24 cellular contexts compared by ENCODE assay signal in the genomic region with DNA sequence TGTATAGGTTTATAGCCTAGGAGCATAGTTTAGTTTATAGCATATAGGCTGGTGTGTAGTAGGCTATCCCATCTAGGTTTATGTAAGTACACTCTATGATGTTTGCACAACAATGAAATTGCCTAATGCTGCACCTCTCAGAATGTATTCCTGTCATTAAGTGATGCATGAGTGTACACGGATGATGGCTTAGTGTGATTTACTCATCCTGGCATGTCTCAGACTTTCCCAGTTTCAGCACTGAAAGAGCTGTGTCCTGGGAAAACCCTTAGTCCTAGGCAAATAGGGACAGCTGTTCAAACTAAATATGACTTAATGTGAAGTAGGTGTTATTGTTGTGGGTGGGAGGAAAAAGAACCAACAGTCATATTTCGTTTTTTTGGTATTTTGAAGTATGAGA.
DNase-seq lines count a peak whose midpoint lies in the region; ATAC-seq and TF ChIP-seq lines count a peak whose summit lies in the region.
"Had no signal": no experiment of that assay in that cellular context is flagged by ENCODE, and none has a peak within 500 bp of the region (broad histone marks: within the 10 kb centered on the region; RNA-seq: fewer than 3 reads in every experiment).

No MANE protein-coding gene starts in this region.

- H3K4me1 ChIP-seq in breast epithelium (no peaks in the 10 kb centered on the region), upper lobe of left lung (no peaks in the 10 kb centered on the region)
- H3K4me1 ChIP-seq: esophagus muscularis mucosa, upper lobe of right lung had no signal

- H3K27ac ChIP-seq in breast epithelium = no peak overlapping the region
- H3K27ac ChIP-seq in upper lobe of left lung = no peak overlapping the region
- H3K27ac ChIP-seq: esophagus muscularis mucosa, neural progenitor cell, PC-9, upper lobe of right lung had no signal

- no peaks in the 10 kb centered on the region for H3K36me3 Mint-ChIP-seq in MCF 10A (ENCODE audit: insufficient read depth, unreplicated experiment)
- H3K36me3 Mint-ChIP-seq: brain; CD4-positive, alpha-beta memory T cell; neural progenitor cell had no signal

- no peaks in the 10 kb centered on the region for H3K27me3 Mint-ChIP-seq in MCF 10A (ENCODE audit: insufficient read depth, unreplicated experiment)
- H3K27me3 Mint-ChIP-seq: brain; CD4-positive, alpha-beta memory T cell; dendritic cell treated with granulocyte-macrophage colony-stimulating factor and Interleukin-4, amounts not matched to agents 40 ng/mL and 50 ng/mL, for 4 days had no signal

- intact Hi-C loops in MCF 10A (cut with micrococcal nuclease) = no loop called here
- intact Hi-C loops in breast epithelium (cut with DNase I; ENCODE audit: low total_unique reads) = no loop called here

- ATAC-seq in omental fat pad (ENCODE audit: low FRiP score) (no peak), upper lobe of left lung (ENCODE audit: low FRiP score in 2 of 2) (no peak)
- ATAC-seq: left cardiac atrium; stimulated activated naive CD8-positive, alpha-beta T cell treated with anti-CD3 and anti-CD28 coated beads, Interleukin-15, Interleukin-2, amounts not matched to agents 100 U/mL and 50 U/mL, for 24 hours; upper lobe of right lung had no signal

- TF ChIP-seq CTCF in MCF 10A (IDR thresholded peaks at IDR 0.05; ENCODE audit: unreplicated experiment) (no peak), breast epithelium (IDR thresholded peaks at IDR 0.05) (no peak), fibroblast of pulmonary artery (IDR thresholded peaks at IDR 0.05; ENCODE audit: low read length, missing control alignments) (no peak), omental fat pad (IDR thresholded peaks at IDR 0.05) (no peak), upper lobe of left lung (IDR thresholded peaks at IDR 0.05) (no peak)

- no peak for TF ChIP-seq EP300 in upper lobe of left lung (IDR thresholded peaks at IDR 0.05)

- H3K27ac Mint-ChIP-seq in MCF 10A (ENCODE audit: low read depth, unreplicated experiment) = peak overlapping the region; percentile 75
- H3K27ac Mint-ChIP-seq: brain; CD4-positive, alpha-beta memory T cell; dendritic cell treated with granulocyte-macrophage colony-stimulating factor and Interleukin-4, amounts not matched to agents 40 ng/mL and 50 ng/mL, for 4 days; neural progenitor cell had no signal

- peaks cover 17% of the 10 kb centered on the region for H3K4me1 Mint-ChIP-seq in MCF 10A (ENCODE audit: insufficient read depth, unreplicated experiment)
- H3K4me1 Mint-ChIP-seq: brain; CD4-positive, alpha-beta memory T cell had no signal

- DNase-seq in MCF 10A (ENCODE audit: unreplicated experiment) (peak; percentile 83), breast epithelium (ENCODE audit: low spot score in 2 of 2) (no peak), SHP77 treated with DMSO at 0.1 percent for 48 hours (lab: John Stamatoyannopoulos, UW) (peak; percentile 64), fibroblast of pulmonary artery (ENCODE audit: low read depth) (peak; percentile 81), omental fat pad (ENCODE audit: low spot score) (no peak), MG63 (no peak), upper lobe of left lung (no peak)
- no peak for DNase-seq in effector CD4-positive, alpha-beta T cell
- DNase-seq: activated CD4-positive, alpha-beta T cell treated with anti-CD3 and anti-CD28 coated beads for 4 hours; activated CD8-positive, alpha-beta memory T cell treated with anti-CD3 and anti-CD28 coated beads, Interleukin-2, amount 50 U/mL, for 48 hours; activated naive CD4-positive, alpha-beta T cell; CD4-positive, alpha-beta memory T cell; left cardiac atrium; MM.1S; NCI-H1694; NCI-H524 treated with DMSO at 0.1 percent for 48 hours; PC-9; retina; stimulated activated naive CD8-positive, alpha-beta T cell treated with anti-CD3 and anti-CD28 coated beads, Interleukin-15, Interleukin-2, amounts not matched to agents 100 U/mL and 50 U/mL, for 24 hours; upper lobe of right lung had no signal

- CTCF ChIA-PET in MCF 10A (lab: Yijun Ruan, JAX) = interaction anchor here (0.5 to 0.6 kb wide), 3 partner anchors 562 to 1161 kb away, joined by 3 to 4 read pairs (median 3); no protein-coding TSS in a partner anchor

- peaks cover 0 to 7% of the 10 kb centered on the region in 2 donors for H3K27me3 ChIP-seq in breast epithelium
- no peaks in the 10 kb centered on the region for H3K27me3 ChIP-seq in MG63
- no peaks in the 10 kb centered on the region for H3K27me3 ChIP-seq in upper lobe of left lung
- H3K27me3 ChIP-seq: esophagus muscularis mucosa, neural progenitor cell, upper lobe of right lung had no signal

- H3K36me3 ChIP-seq in breast epithelium (no peaks in the 10 kb centered on the region), MG63 (no peaks in the 10 kb centered on the region), upper lobe of left lung (no peaks in the 10 kb centered on the region)
- H3K36me3 ChIP-seq: esophagus muscularis mucosa, neural progenitor cell, upper lobe of right lung had no signal

- POLR2A ChIA-PET in MCF 10A (lab: Yijun Ruan, JAX) = no interaction called here

- no peaks in the 10 kb centered on the region for H3K9me3 ChIP-seq in breast epithelium
- H3K9me3 ChIP-seq in MG63 = no peaks in the 10 kb centered on the region
- no peaks in the 10 kb centered on the region for H3K9me3 ChIP-seq in upper lobe of left lung
- H3K9me3 ChIP-seq: esophagus muscularis mucosa, upper lobe of right lung had no signal

- WGBS in upper lobe of left lung, 2 donors = 38 to 46% methylated on average over 2 of the region's 2 CpGs

- no peak overlapping the region for H3K4me3 Mint-ChIP-seq in MCF 10A (ENCODE audit: unreplicated experiment)
- H3K4me3 Mint-ChIP-seq: brain; CD4-positive, alpha-beta memory T cell; dendritic cell treated with granulocyte-macrophage colony-stimulating factor and Interleukin-4, amounts not matched to agents 40 ng/mL and 50 ng/mL, for 4 days; neural progenitor cell had no signal

- TF ChIP-seq POLR2A in breast epithelium (IDR thresholded peaks at IDR 0.05) = no peak
- no peak for TF ChIP-seq POLR2A in upper lobe of left lung (IDR thresholded peaks at IDR 0.05)

- H3K9me3 Mint-ChIP-seq in MCF 10A (ENCODE audit: unreplicated experiment) = peaks cover 15% of the 10 kb centered on the region
- H3K9me3 Mint-ChIP-seq: brain had no signal

- BruUV-seq in MCF 10A (replicated peaks; lab: Mats Ljungman, UMichigan) = no TSS peak

- H3K4me3 ChIP-seq in breast epithelium (no peak overlapping the region), fibroblast of pulmonary artery (replicated peaks; ENCODE audit: low read depth, low read length) (no peak overlapping the region), MG63 (no peak overlapping the region), upper lobe of left lung (no peak overlapping the region)
- H3K4me3 ChIP-seq: esophagus muscularis mucosa, neural progenitor cell, PC-9, upper lobe of right lung had no signal

Comparison
In these comparisons a context has a peak if more than half of its experiments do, and no peak if none do; other contexts are left out.
1. DNase-seq: peak in MCF 10A (single experiment), SHP77 treated with DMSO at 0.1 percent for 48 hours (single experiment) and fibroblast of pulmonary artery (single experiment); none in breast epithelium (0 of 2), omental fat pad (single experiment), MG63 (single experiment), upper lobe of left lung (0 of 2) and effector CD4-positive, alpha-beta T cell (single experiment).